Comparison of ENCODE assay signal across 1 cellular context in the genomic region with DNA sequence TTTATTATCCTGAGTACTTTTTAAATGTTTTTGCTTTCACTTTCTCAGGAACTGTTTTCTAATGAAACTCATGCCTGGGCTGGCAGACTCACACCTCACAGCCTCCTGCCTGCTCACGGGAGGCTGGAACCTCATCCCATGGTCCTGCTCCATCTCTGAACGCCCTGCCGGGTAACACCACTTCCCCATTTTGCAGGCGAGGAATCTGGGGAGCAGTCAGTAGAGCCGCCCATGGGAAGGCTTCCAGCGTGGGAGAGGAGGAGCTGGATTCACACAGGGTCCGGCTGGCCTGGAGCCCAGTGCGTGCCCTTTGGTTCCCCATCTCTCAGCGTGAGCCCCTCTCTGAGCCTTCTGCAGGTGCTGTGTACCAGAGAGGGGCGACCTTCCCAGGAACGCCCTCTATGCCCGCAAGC.
TF ChIP-seq lines count a peak whose summit lies in the region.

No MANE protein-coding gene starts in this region.

TF ChIP-seq in endothelial cell of umbilical vein, 7 proteins besides CTCF, POLR2A, EP300 and RAD21 (continued from another document):
- TF ChIP-seq, protein P1, sequence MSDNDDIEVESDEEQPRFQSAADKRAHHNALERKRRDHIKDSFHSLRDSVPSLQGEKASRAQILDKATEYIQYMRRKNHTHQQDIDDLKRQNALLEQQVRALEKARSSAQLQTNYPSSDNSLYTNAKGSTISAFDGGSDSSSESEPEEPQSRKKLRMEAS (IDR thresholded peaks at IDR 0.05; ENCODE audit: insufficient read depth, insufficient read length) = no peak
- no peak for TF ChIP-seq POLR2AphosphoS5 (IDR thresholded peaks at IDR 0.05; ENCODE audit: insufficient read depth, low read depth, low read length)
- TF ChIP-seq GATA2 (IDR thresholded peaks at IDR 0.05; ENCODE audit: insufficient read depth, insufficient read length, low read depth, low read length) = no peak
- TF ChIP-seq EZH2 (IDR thresholded peaks at IDR 0.05; ENCODE audit: borderline replicate concordance, low read depth, low read length, severe bottlenecking) = no peak
